8 cellular contexts compared by ENCODE assay signal in genomic region chr17:30729471-30730170, GRCh38.
DNase-seq lines count a peak whose midpoint lies in the region; ATAC-seq, FAIRE-seq and TF ChIP-seq lines count a peak whose summit lies in the region.
"Not testable (repeated sequence)": the region's sequence is repeated elsewhere in the genome, so short reads cannot be mapped to it uniquely, and the experiment has no call there.

No MANE protein-coding gene starts in this region.

- H4K20me1 ChIP-seq in BLaER1 treated with 17β-estradiol and CSF1 and Interleukin-3, amounts not matched to agents 10 nM and 100 nM = peaks cover 19 to 81% (median 28%) of the 10 kb centered on the region in 11 experiments; a peak in 20 of 22 replicates
- not testable (repeated sequence) for H4K20me1 ChIP-seq in H9 (ENCODE audit: control insufficient read depth, insufficient read depth, insufficient read length)
- H4K20me1 ChIP-seq in astrocyte (ENCODE audit: insufficient read depth, low read length) = peaks cover 38% of the 10 kb centered on the region

- H3K4me3 Mint-ChIP-seq in H9 (peak overlapping the region in 1 of 2 experiments; percentile 98; a peak in 2 of 5 replicates), WTC11 (peak overlapping the region; percentile 94), astrocyte (ENCODE audit: unreplicated experiment) (peak overlapping the region; percentile 20), immature natural killer cell (peak overlapping the region; percentile 39 to 95 (median 61)), natural killer cell (peak overlapping the region; percentile 93)
- H3K4me3 Mint-ChIP-seq in activated T-cell treated with anti-CD3 and anti-CD28 coated beads, Interleukin-2, amount 50 U/mL, for 4 hours = peak overlapping the region; percentile 97

- H3K18ac ChIP-seq in H9 (ENCODE audit: insufficient read length, low read depth, low read length) = not testable (repeated sequence)

- H3K79me2 ChIP-seq in H9 (ENCODE audit: insufficient read depth, low read length) = peaks cover 17% of the 10 kb centered on the region; the same call in 1 of the 2 replicates
- H3K79me2 ChIP-seq in astrocyte (ENCODE audit: insufficient read depth, low read length) = peaks cover 65% of the 10 kb centered on the region

- not testable (repeated sequence) for TF ChIP-seq CTCF in H9 (conservative IDR thresholded peaks at IDR 0.05); WTC11 (IDR thresholded peaks at IDR 0.05); astrocyte (IDR thresholded peaks at IDR 0.05; ENCODE audit: insufficient read depth, low read depth, low read length); natural killer cell (IDR thresholded peaks at IDR 0.05); spleen (IDR thresholded peaks at IDR 0.05 in 8 of 11, conservative IDR thresholded peaks at IDR 0.05 in 3 of 11)

- not testable (repeated sequence) for ATAC-seq in WTC11; activated T-cell treated with anti-CD3 and anti-CD28 coated beads, Interleukin-2, amount 50 U/mL, for 4 hours; natural killer cell

- H3K14ac ChIP-seq in H9 (ENCODE audit: insufficient read depth, low read length) = not testable (repeated sequence)

- H3K4me3 ChIP-seq in BLaER1 treated with 17β-estradiol and CSF1 and Interleukin-3, amounts not matched to agents 10 nM and 100 nM = peak overlapping the region in 2 of 10 experiments; percentile 36 to 38; a peak in 1 of 20 replicates
- not testable (repeated sequence) for H3K4me3 ChIP-seq in astrocyte (ENCODE audit: insufficient read depth, low read depth, low read length); spleen

- H4K8ac ChIP-seq in H9 (replicated peaks; ENCODE audit: insufficient read length, low read depth, low read length) = not testable (repeated sequence)

- H3K9ac ChIP-seq in BLaER1 treated with 17β-estradiol and CSF1 and Interleukin-3, amounts not matched to agents 10 nM and 100 nM = peak overlapping the region in 10 of 11 experiments; percentile 29 to 73 (median 70); a peak in 17 of 22 replicates
- not testable (repeated sequence) for H3K9ac ChIP-seq in H9 (ENCODE audit: extremely low read depth, insufficient read length, low read length); astrocyte (ENCODE audit: low read length)

- no CpG with 5 or more reads among the region's 14 CpGs for WGBS in H9 (ENCODE audit: extremely low coverage, insufficient read length, low lambda C conversion rate)
- WGBS in spleen, 5 donors = 91 to 95% (median 94%) methylated on average over 14 of the region's 14 CpGs

- DNase-seq in H9 (peak; percentile 37), spleen (peak; percentile 64)
- not testable (repeated sequence) for DNase-seq in WTC11 (ENCODE audit: low spot score); activated T-cell treated with anti-CD3 and anti-CD28 coated beads, Interleukin-2, amount 50 U/mL, for 4 hours; astrocyte (ENCODE audit: low read depth); immature natural killer cell; natural killer cell

- H2BK15ac ChIP-seq in H9 (ENCODE audit: low read depth, low read length) = not testable (repeated sequence)

- H2AK5ac ChIP-seq in H9 (ENCODE audit: insufficient read length, low read length) = not testable (repeated sequence)

- POLR2A ChIA-PET in WTC11 (lab: Charles Lee) = not testable (repeated sequence)

- H3K56ac ChIP-seq in H9 (ENCODE audit: insufficient read length, low read depth, low read length) = not testable (repeated sequence)

- not testable (repeated sequence) for H3K36me3 ChIP-seq in BLaER1 treated with 17β-estradiol and CSF1 and Interleukin-3, amounts not matched to agents 10 nM and 100 nM; astrocyte (ENCODE audit: insufficient read depth, low read length); spleen

- peak overlapping the region; percentile 70 to 87 (median 81) for H3K4me2 ChIP-seq in BLaER1 treated with 17β-estradiol and CSF1 and Interleukin-3, amounts not matched to agents 10 nM and 100 nM
- not testable (repeated sequence) for H3K4me2 ChIP-seq in H9 (ENCODE audit: insufficient read depth, insufficient read length, low read length); astrocyte (ENCODE audit: low read length)

- H3K27ac Mint-ChIP-seq in H9 (peak overlapping the region; percentile 12 to 97 (median 38); a peak in 5 of 7 replicates), WTC11 (peak overlapping the region; percentile 83), astrocyte (ENCODE audit: unreplicated experiment) (peak overlapping the region; percentile 53), immature natural killer cell (peak overlapping the region in 4 of 6 donors; percentile 51 to 82 (median 64)), natural killer cell (peak overlapping the region in 1 of 2 donors; percentile 84)

- not testable (repeated sequence) for H3K27me3 ChIP-seq in BLaER1 treated with 17β-estradiol and CSF1 and Interleukin-3, amounts not matched to agents 10 nM and 100 nM; H9 (ENCODE audit: insufficient read depth, low read length); astrocyte (ENCODE audit: insufficient read depth, low read length); spleen (replicated peaks in 1 of 7)

- FAIRE-seq in astrocyte (lab: Jason Lieb, UNC) = not testable (repeated sequence)

- not testable (repeated sequence) for H3K23ac ChIP-seq in H9 (ENCODE audit: insufficient read length, low read depth, low read length)

- CTCF ChIA-PET in WTC11 (lab: Charles Lee) = not testable (repeated sequence)

- H3K23me2 ChIP-seq in H9 (ENCODE audit: insufficient read length, low read depth, low read length, poor library complexity, severe bottlenecking) = not testable (repeated sequence)

- H2BK20ac ChIP-seq in H9 (ENCODE audit: low read depth, low read length, poor library complexity, severe bottlenecking) = not testable (repeated sequence)

- H3K36me3 Mint-ChIP-seq in H9 (ENCODE audit: insufficient read depth in 1 of 3, low read depth in 3 of 3) = peaks cover 4 to 24% (median 20%) of the 10 kb centered on the region in 3 experiments; a peak in 5 of 7 replicates
- H3K36me3 Mint-ChIP-seq in WTC11; activated T-cell treated with anti-CD3 and anti-CD28 coated beads, Interleukin-2, amount 50 U/mL, for 4 hours (ENCODE audit: insufficient read depth); astrocyte (ENCODE audit: low read depth, unreplicated experiment); immature natural killer cell; natural killer cell: not testable (repeated sequence)

- not testable (repeated sequence) for H2AFZ ChIP-seq in H9 (ENCODE audit: low read length); astrocyte (ENCODE audit: low read depth, low read length)

- H3K4me1 Mint-ChIP-seq in H9 (peaks cover 14 to 29% of the 10 kb centered on the region in 2 experiments), WTC11 (peaks cover 20% of the 10 kb centered on the region), immature natural killer cell (peaks cover 26 to 27% of the 10 kb centered on the region in 2 donors), natural killer cell (peaks cover 16 to 20% of the 10 kb centered on the region in 2 donors)
- peaks cover 27% of the 10 kb centered on the region for H3K4me1 Mint-ChIP-seq in activated T-cell treated with anti-CD3 and anti-CD28 coated beads, Interleukin-2, amount 50 U/mL, for 4 hours (ENCODE audit: low read depth)
- not testable (repeated sequence) for H3K4me1 Mint-ChIP-seq in astrocyte (ENCODE audit: low read depth, unreplicated experiment)

- not testable (repeated sequence) for H2BK12ac ChIP-seq in H9 (ENCODE audit: insufficient read length, low read depth, low read length)

- H3K27me3 Mint-ChIP-seq in H9 (ENCODE audit: low read depth); WTC11 (ENCODE audit: low read depth); activated T-cell treated with anti-CD3 and anti-CD28 coated beads, Interleukin-2, amount 50 U/mL, for 4 hours (ENCODE audit: low read depth); astrocyte (ENCODE audit: low read depth, unreplicated experiment); immature natural killer cell (ENCODE audit: low read depth in 3 of 3); natural killer cell (ENCODE audit: low read depth in 2 of 2): not testable (repeated sequence)

- H3K4me1 ChIP-seq in BLaER1 treated with 17β-estradiol and CSF1 and Interleukin-3, amounts not matched to agents 10 nM and 100 nM = peaks cover 37 to 54% (median 47%) of the 10 kb centered on the region in 10 experiments
- H3K4me1 ChIP-seq in H9 (ENCODE audit: insufficient read depth, low read length); astrocyte (ENCODE audit: insufficient read depth, low read length): not testable (repeated sequence)
- H3K4me1 ChIP-seq in spleen = peaks cover 12 to 50% (median 29%) of the 10 kb centered on the region in 6 donors

- H3K4ac ChIP-seq in H9 (ENCODE audit: low read depth, low read length) = not testable (repeated sequence)

- not testable (repeated sequence) for H3K9me3 Mint-ChIP-seq in H9; WTC11; activated T-cell treated with anti-CD3 and anti-CD28 coated beads, Interleukin-2, amount 50 U/mL, for 4 hours; astrocyte (ENCODE audit: unreplicated experiment); immature natural killer cell; natural killer cell

- not testable (repeated sequence) for H4K91ac ChIP-seq in H9 (ENCODE audit: insufficient read length, low read depth, low read length)

- H2BK120ac ChIP-seq in H9 (ENCODE audit: low read depth, low read length, poor library complexity, severe bottlenecking) = not testable (repeated sequence)

- not testable (repeated sequence) for H2BK5ac ChIP-seq in H9 (ENCODE audit: insufficient read length, low read length)

- peak overlapping the region in 10 of 11 experiments; percentile 31 to 83 (median 72); a peak in 16 of 22 replicates for H3K27ac ChIP-seq in BLaER1 treated with 17β-estradiol and CSF1 and Interleukin-3, amounts not matched to agents 10 nM and 100 nM
- H3K27ac ChIP-seq in H9 (ENCODE audit: insufficient read length, low read depth, low read length); astrocyte (ENCODE audit: low read depth, low read length): not testable (repeated sequence)
- peak overlapping the region in 1 of 8 donors; percentile 73 for H3K27ac ChIP-seq in spleen

- H3K79me1 ChIP-seq in H9 (ENCODE audit: insufficient read depth, low read depth, low read length, poor library complexity, severe bottlenecking) = not testable (repeated sequence)

- H3K9me3 ChIP-seq in BLaER1 treated with 17β-estradiol and CSF1 and Interleukin-3, amounts not matched to agents 10 nM and 100 nM (replicated peaks in 1 of 11); H9 (ENCODE audit: control insufficient read depth, low read depth, low read length); astrocyte (ENCODE audit: insufficient read depth, low read depth, low read length); spleen: not testable (repeated sequence)

- H4K5ac ChIP-seq in H9 (ENCODE audit: insufficient read length, low read depth, low read length) = not testable (repeated sequence)

- H3T11ph ChIP-seq in H9 (ENCODE audit: low read length) = not testable (repeated sequence)

- intact Hi-C loops in natural killer cell (cut with micrococcal nuclease) = loop anchor here (5.0 kb wide), 1 partner anchor 93 kb away; the partner anchor contains the start of gene CRLF3
- intact Hi-C loops in spleen (cut with DNase I; ENCODE audit: low total_unique reads) = not testable (repeated sequence)

- TF ChIP-seq POLR2A in spleen (IDR thresholded peaks at IDR 0.05) = not testable (repeated sequence)
